ENCODE assay signal across 1 cellular context in genomic region chr7:131553906-131554305, GRCh38.
TF ChIP-seq lines count a peak whose summit lies in the region.

No MANE protein-coding gene starts in this region.

TF ChIP-seq in endothelial cell of umbilical vein, 7 proteins besides CTCF, POLR2A, EP300 and RAD21:
- TF ChIP-seq FOS (IDR thresholded peaks at IDR 0.05; ENCODE audit: borderline replicate concordance, insufficient read depth, low read length) = no peak
- TF ChIP-seq, protein P1, sequence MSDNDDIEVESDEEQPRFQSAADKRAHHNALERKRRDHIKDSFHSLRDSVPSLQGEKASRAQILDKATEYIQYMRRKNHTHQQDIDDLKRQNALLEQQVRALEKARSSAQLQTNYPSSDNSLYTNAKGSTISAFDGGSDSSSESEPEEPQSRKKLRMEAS (IDR thresholded peaks at IDR 0.05; ENCODE audit: insufficient read depth, insufficient read length) = no peak
- no peak for TF ChIP-seq MYC (IDR thresholded peaks at IDR 0.05; ENCODE audit: low read depth, low read length)
- no peak for TF ChIP-seq POLR2AphosphoS5 (IDR thresholded peaks at IDR 0.05; ENCODE audit: insufficient read depth, low read depth, low read length)
- no peak for TF ChIP-seq JUN (IDR thresholded peaks at IDR 0.05; ENCODE audit: borderline replicate concordance, insufficient read depth, insufficient read length, low read depth)
- no peak for TF ChIP-seq GATA2 (IDR thresholded peaks at IDR 0.05; ENCODE audit: insufficient read depth, insufficient read length, low read depth, low read length)
- TF ChIP-seq EZH2 (IDR thresholded peaks at IDR 0.05; ENCODE audit: borderline replicate concordance, low read depth, low read length, severe bottlenecking) = no peak
